In genomic region chr2:73647690-73648089, GRCh38 we compare ENCODE assay signal across 7 cellular contexts. TPM values are rescaled to one million over a fixed set of nuclear protein-coding genes. Genes with fewer than 3 reads are reported as not detected.
"Had no signal": no experiment of that assay in that cellular context is flagged by ENCODE, and none has a peak within 500 bp of the region (broad histone marks: within the 10 kb centered on the region; RNA-seq: fewer than 3 reads in every experiment).

No MANE protein-coding gene starts in this region.

RNA-seq across cellular contexts. Expression of gene NAT8, which starts 5.5 kb away (rescaled TPM):
- total RNA-seq: M059J; PC-3; Right ventricle myocardium inferior; RPMI7951; SJCRH30; T-cell; T-helper 1 cell treated with Interleukin-12 subunit alpha and Interleukin-12 subunit beta and Interleukin-4 antibody, amounts not matched to agents 30 ng/mL and 1 ng/mL, for 36 hours had no signal
